ENCODE assay signal across 1 cellular context in genomic region chr4:128810871-128811570, GRCh38.
TF ChIP-seq lines count a peak whose summit lies in the region.

No MANE protein-coding gene starts in this region.

TF ChIP-seq in HepG2, 621 proteins besides CTCF, POLR2A, EP300 and RAD21 (continued from another document and continues in another):
- TF ChIP-seq SKIL (CRISPR knock-in tag; IDR thresholded peaks at IDR 0.05; ENCODE audit: borderline replicate concordance) (peak; percentile 66; the same call in 1 of the 2 replicates), ZNF260 (CRISPR knock-in tag; IDR thresholded peaks at IDR 0.05; ENCODE audit: borderline replicate concordance, low read depth) (no peak), NCOA1 (CRISPR knock-in tag; IDR thresholded peaks at IDR 0.05) (no peak), ZBTB40 (IDR thresholded peaks at IDR 0.05) (no peak), ZBTB40 (CRISPR knock-in tag; IDR thresholded peaks at IDR 0.05) (peak; percentile 60; the same call in 1 of the 2 replicates), FUBP1 (CRISPR knock-in tag; IDR thresholded peaks at IDR 0.05; ENCODE audit: borderline replicate concordance) (no peak), RARA (CRISPR knock-in tag; IDR thresholded peaks at IDR 0.05) (peak; percentile 43; the same call in 1 of the 2 replicates), PHF8 (CRISPR knock-in tag; IDR thresholded peaks at IDR 0.05) (peak; percentile 75), HNF1A (IDR thresholded peaks at IDR 0.05; ENCODE audit: low read depth) (no peak), HNF1A (CRISPR knock-in tag; IDR thresholded peaks at IDR 0.05; ENCODE audit: borderline replicate concordance) (peak; percentile 26; the same call in 1 of the 2 replicates), RELA (CRISPR knock-in tag; IDR thresholded peaks at IDR 0.05) (0 out of 2 replicates have a peak, but pooled peaks have one; percentile 61), ZKSCAN5 (CRISPR knock-in tag; IDR thresholded peaks at IDR 0.05) (no peak), ZFP36L1 (CRISPR knock-in tag; IDR thresholded peaks at IDR 0.05) (no peak), HDAC1 (CRISPR knock-in tag; IDR thresholded peaks at IDR 0.05) (peak; percentile 77), PHF21A (CRISPR knock-in tag; IDR thresholded peaks at IDR 0.05) (peak; percentile 87), HMGXB4 (CRISPR knock-in tag; IDR thresholded peaks at IDR 0.05; ENCODE audit: borderline replicate concordance in 1 of 2, low read depth in 1 of 2) (peak in 1 of 2 experiments; percentile 45; a peak in 2 of 4 replicates), TBX3 (IDR thresholded peaks at IDR 0.05; ENCODE audit: borderline replicate concordance) (no peak), TIGD3 (CRISPR knock-in tag; IDR thresholded peaks at IDR 0.05; ENCODE audit: borderline replicate concordance) (no peak), THAP11 (CRISPR knock-in tag; IDR thresholded peaks at IDR 0.05) (peak; percentile 68), KDM2A (CRISPR knock-in tag; IDR thresholded peaks at IDR 0.05; ENCODE audit: borderline replicate concordance, low read depth) (peak; percentile 85), ZNF513 (CRISPR knock-in tag; conservative IDR thresholded peaks at IDR 0.05) (no peak), CHCHD3 (CRISPR knock-in tag; IDR thresholded peaks at IDR 0.05) (peak; percentile 35; the same call in 1 of the 2 replicates), SIX1 (CRISPR knock-in tag; IDR thresholded peaks at IDR 0.05; ENCODE audit: borderline replicate concordance) (peak; percentile 97), SOX5 (CRISPR knock-in tag; IDR thresholded peaks at IDR 0.05; ENCODE audit: borderline replicate concordance) (peak; percentile 24; the same call in 1 of the 2 replicates), ZNF7 (CRISPR knock-in tag; IDR thresholded peaks at IDR 0.05) (no peak), ZNF124 (CRISPR knock-in tag; IDR thresholded peaks at IDR 0.05) (no peak; the same call in 1 of the 2 replicates), SRF (IDR thresholded peaks at IDR 0.05; ENCODE audit: low read depth, low read length) (no peak), ZNF136 (CRISPR knock-in tag; IDR thresholded peaks at IDR 0.05; ENCODE audit: low read depth) (0 out of 2 replicates have a peak, but pooled peaks have one; percentile 73), ZFP90 (CRISPR knock-in tag; IDR thresholded peaks at IDR 0.05; ENCODE audit: borderline replicate concordance) (no peak), PITX1 (CRISPR knock-in tag; IDR thresholded peaks at IDR 0.05) (peak; percentile 66; the same call in 1 of the 2 replicates), ZNF121 (CRISPR knock-in tag; IDR thresholded peaks at IDR 0.05) (peak; percentile 42; the same call in 1 of the 2 replicates), HINFP (CRISPR knock-in tag; IDR thresholded peaks at IDR 0.05; ENCODE audit: low read depth) (no peak), NONO (IDR thresholded peaks at IDR 0.05) (no peak), NONO (CRISPR knock-in tag; conservative IDR thresholded peaks at IDR 0.05) (peak; percentile 83)
